Comparison of ENCODE assay signal across 25 cellular contexts in genomic region chr3:48727511-48727910, GRCh38.
"Had no signal": no experiment of that assay in that cellular context is flagged by ENCODE, and none has a peak within 500 bp of the region (broad histone marks: within the 10 kb centered on the region; RNA-seq: fewer than 3 reads in every experiment).

No MANE protein-coding gene starts in this region.

- H3K4me1 ChIP-seq: heart right ventricle, left lung, parathyroid adenoma, right atrium auricular region, sigmoid colon, spleen, tibial artery, upper lobe of left lung, uterus had no signal

- H3K36me3 ChIP-seq: esophagus squamous epithelium, heart right ventricle, left lung, neutrophil, prostate gland, right atrium auricular region, sigmoid colon, spleen, tibial artery, upper lobe of left lung, uterus had no signal

- H3K27ac ChIP-seq: esophagus squamous epithelium, heart right ventricle, left lung, neutrophil, parathyroid adenoma, prostate gland, right atrium auricular region, sigmoid colon, skin epidermis, spleen, testis, tibial artery, upper lobe of left lung, uterus had no signal

- H3K4me3 ChIP-seq: esophagus squamous epithelium, heart right ventricle, left lung, prostate gland, right atrium auricular region, sigmoid colon, skin epidermis, spleen, testis, tibial artery, upper lobe of left lung, uterus had no signal

- H3K9me3 ChIP-seq: esophagus squamous epithelium, heart right ventricle, left lung, neutrophil, prostate gland, right atrium auricular region, sigmoid colon, testis, tibial artery, upper lobe of left lung, uterus had no signal

- DNase-seq: cortex of kidney; effector memory CD8-positive, alpha-beta T cell; erythroblast; esophagus squamous epithelium; foreskin melanocyte; glutamatergic neuron; heart right ventricle; hippocampal formation; left cardiac atrium; left lung; mesenchymal stem cell; natural killer cell; sigmoid colon; spleen; stimulated activated CD4-positive, alpha-beta T cell treated with anti-CD3 and anti-CD28 coated beads, Interleukin-4, amount 100 ng/mL, for 4 hours; stimulated activated naive CD8-positive, alpha-beta T cell treated with anti-CD3 and anti-CD28 coated beads, Interleukin-15, Interleukin-2, amounts not matched to agents 100 U/mL and 50 U/mL, for 24 hours; testis; tibial artery; upper lobe of left lung; uterus had no signal

- H3K27me3 ChIP-seq: esophagus squamous epithelium, heart right ventricle, left lung, neutrophil, right atrium auricular region, sigmoid colon, spleen, testis, tibial artery, upper lobe of left lung, uterus had no signal
